In the genomic region with DNA sequence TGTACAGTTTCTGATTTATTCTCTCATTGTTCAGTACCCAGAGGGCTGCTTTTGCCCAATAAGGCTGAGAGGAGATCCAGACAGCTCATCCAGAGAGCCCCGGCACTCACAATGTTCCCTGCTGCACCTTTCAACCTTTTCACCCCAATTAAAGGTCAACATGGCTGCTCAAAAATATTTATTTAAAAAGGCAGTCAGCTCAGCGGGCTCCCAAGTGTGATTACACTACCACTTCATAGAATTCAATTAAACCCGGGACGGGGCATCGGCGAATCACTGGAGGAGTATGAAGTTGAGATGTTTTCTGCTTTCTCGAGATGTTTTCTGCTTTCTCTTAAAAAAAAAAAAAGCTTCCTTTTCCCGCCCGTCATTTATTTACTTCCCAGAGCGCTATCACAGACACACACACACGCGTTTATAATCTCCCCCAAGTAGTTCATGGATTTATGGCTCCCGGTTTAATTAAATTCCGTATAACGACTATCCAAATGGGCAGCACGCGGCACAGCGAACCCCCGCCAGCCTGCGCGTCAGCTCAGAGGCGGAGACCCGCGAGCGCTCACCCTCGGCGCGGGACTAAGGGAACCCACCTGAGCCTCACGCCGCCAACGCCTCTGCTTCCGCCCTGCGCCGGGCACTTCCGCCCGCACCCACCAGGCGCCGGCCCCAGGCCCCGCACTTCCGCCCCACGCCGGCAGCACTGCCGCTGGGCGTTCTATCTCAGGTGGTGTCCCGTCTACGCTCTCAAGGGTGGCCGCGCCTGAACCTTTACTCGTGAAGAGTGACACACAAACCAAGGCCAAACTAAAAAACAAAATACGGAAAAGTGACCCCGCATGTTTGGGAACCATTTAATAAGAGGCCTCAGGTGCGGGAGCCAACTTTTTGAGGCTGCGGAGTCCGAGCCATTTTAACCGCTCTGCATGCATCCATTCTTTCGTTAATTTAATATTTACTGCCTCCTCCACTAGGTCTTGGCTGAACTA, we compare ENCODE assay signal across 1 cellular context.
TF ChIP-seq lines count a peak whose summit lies in the region.

Gene C5orf63, minus strand, starts transcription at position 642 of the 986 bp plus-strand sequence. CDS start 14,507 bp downstream, outside the sequence.

TF ChIP-seq in K562, 482 proteins besides CTCF, POLR2A, EP300 and RAD21 (continued from another document and continues in another):
- TF ChIP-seq MGA (IDR thresholded peaks at IDR 0.05) = peak; percentile 38; the same call in 1 of the 2 replicates
- TF ChIP-seq ETV5 (CRISPR knock-in tag; IDR thresholded peaks at IDR 0.05; ENCODE audit: low read depth) = peak; percentile 81
- TF ChIP-seq UBTF (IDR thresholded peaks at IDR 0.05; ENCODE audit: borderline replicate concordance in 1 of 2, low read depth in 2 of 2, low read length in 2 of 2) = 0 out of 4 replicates have a peak, but pooled peaks of 1 of the 2 experiments have one; percentile 11
- TF ChIP-seq E2F8 (IDR thresholded peaks at IDR 0.05; ENCODE audit: low read depth, partially characterized antibody) = peak; percentile 67
- TF ChIP-seq ETV1 (tag; conservative IDR thresholded peaks at IDR 0.05; ENCODE audit: low read depth) = peak; percentile 68
- TF ChIP-seq HIVEP1 (CRISPR knock-in tag; IDR thresholded peaks at IDR 0.05) = no peak
- TF ChIP-seq ZNF431 (CRISPR knock-in tag; IDR thresholded peaks at IDR 0.05) = no peak
- TF ChIP-seq ELF4 (CRISPR knock-in tag; IDR thresholded peaks at IDR 0.05) = no peak
- TF ChIP-seq E2F3 (CRISPR knock-in tag; IDR thresholded peaks at IDR 0.05) = no peak
- TF ChIP-seq SMARCA5 (IDR thresholded peaks at IDR 0.05) = no peak
- TF ChIP-seq FOS (IDR thresholded peaks at IDR 0.05; ENCODE audit: extremely low read depth, insufficient read length) = no peak
- TF ChIP-seq FOXA1 (IDR thresholded peaks at IDR 0.05; ENCODE audit: borderline replicate concordance) = no peak
- peak; percentile 38 to 83 for TF ChIP-seq E2F6 (IDR thresholded peaks at IDR 0.05; ENCODE audit: borderline replicate concordance in 1 of 2, extremely low read depth in 1 of 2, insufficient read depth in 1 of 2, insufficient read length in 1 of 2, low read depth in 1 of 2, low read length in 1 of 2, poor library complexity in 1 of 2, severe bottlenecking in 1 of 2)
- no peak for TF ChIP-seq HINFP (tag; conservative IDR thresholded peaks at IDR 0.05; ENCODE audit: low read depth)
- TF ChIP-seq, protein P1, sequence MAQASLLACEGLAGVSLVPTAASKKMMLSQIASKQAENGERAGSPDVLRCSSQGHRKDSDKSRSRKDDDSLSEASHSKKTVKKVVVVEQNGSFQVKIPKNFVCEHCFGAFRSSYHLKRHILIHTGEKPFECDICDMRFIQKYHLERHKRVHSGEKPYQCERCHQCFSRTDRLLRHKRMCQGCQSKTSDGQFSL (CRISPR knock-in tag; IDR thresholded peaks at IDR 0.05) = no peak
- TF ChIP-seq, protein P1 (tag; IDR thresholded peaks at IDR 0.05) = no peak
- no peak for TF ChIP-seq SRSF9 (IDR thresholded peaks at IDR 0.05; ENCODE audit: borderline replicate concordance, low read depth, low read length)
- TF ChIP-seq DMBX1 (CRISPR knock-in tag; IDR thresholded peaks at IDR 0.05; ENCODE audit: borderline replicate concordance) = no peak
- TF ChIP-seq, protein P2, sequence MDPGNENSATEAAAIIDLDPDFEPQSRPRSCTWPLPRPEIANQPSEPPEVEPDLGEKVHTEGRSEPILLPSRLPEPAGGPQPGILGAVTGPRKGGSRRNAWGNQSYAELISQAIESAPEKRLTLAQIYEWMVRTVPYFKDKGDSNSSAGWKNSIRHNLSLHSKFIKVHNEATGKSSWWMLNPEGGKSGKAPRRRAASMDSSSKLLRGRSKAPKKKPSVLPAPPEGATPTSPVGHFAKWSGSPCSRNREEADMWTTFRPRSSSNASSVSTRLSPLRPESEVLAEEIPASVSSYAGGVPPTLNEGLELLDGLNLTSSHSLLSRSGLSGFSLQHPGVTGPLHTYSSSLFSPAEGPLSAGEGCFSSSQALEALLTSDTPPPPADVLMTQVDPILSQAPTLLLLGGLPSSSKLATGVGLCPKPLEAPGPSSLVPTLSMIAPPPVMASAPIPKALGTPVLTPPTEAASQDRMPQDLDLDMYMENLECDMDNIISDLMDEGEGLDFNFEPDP (CRISPR knock-in tag; IDR thresholded peaks at IDR 0.05) = no peak
- no peak for TF ChIP-seq HLTF (IDR thresholded peaks at IDR 0.05)
- TF ChIP-seq, protein P3, sequence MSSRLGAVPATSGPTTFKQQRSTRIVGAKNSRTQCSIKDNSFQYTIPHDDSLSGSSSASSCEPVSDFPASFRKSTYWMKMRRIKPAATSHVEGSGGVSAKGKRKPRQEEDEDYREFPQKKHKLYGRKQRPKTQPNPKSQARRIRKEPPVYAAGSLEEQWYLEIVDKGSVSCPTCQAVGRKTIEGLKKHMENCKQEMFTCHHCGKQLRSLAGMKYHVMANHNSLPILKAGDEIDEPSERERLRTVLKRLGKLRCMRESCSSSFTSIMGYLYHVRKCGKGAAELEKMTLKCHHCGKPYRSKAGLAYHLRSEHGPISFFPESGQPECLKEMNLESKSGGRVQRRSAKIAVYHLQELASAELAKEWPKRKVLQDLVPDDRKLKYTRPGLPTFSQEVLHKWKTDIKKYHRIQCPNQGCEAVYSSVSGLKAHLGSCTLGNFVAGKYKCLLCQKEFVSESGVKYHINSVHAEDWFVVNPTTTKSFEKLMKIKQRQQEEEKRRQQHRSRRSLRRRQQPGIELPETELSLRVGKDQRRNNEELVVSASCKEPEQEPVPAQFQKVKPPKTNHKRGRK (tag; IDR thresholded peaks at IDR 0.05) = no peak
- no peak for TF ChIP-seq ZNF445 (CRISPR knock-in tag; IDR thresholded peaks at IDR 0.05; ENCODE audit: low read depth)
